In genomic region chrX:139172731-139173130, GRCh38 we compare ENCODE assay signal across 33 cellular contexts.
"Had no signal": no experiment of that assay in that cellular context is flagged by ENCODE, and none has a peak within 500 bp of the region (broad histone marks: within the 10 kb centered on the region; RNA-seq: fewer than 3 reads in every experiment).

No MANE protein-coding gene starts in this region.

- H3K27ac ChIP-seq: adrenal gland, cardiac muscle cell, VCaP had no signal

- H3K4me1 ChIP-seq: adrenal gland had no signal

- ATAC-seq: activated CD8-positive, alpha-beta T cell treated with anti-CD3 and anti-CD28 coated beads for 36 hours; activated naive CD4-positive, alpha-beta T cell treated with anti-CD3 and anti-CD28 coated beads, Interleukin-2, amount 50 U/mL, for 72 hours; activated T-cell treated with anti-CD3 and anti-CD28 coated beads, Interleukin-2, amount 50 U/mL, for 4 hours; activated T-cell treated with anti-CD3 and anti-CD28 coated beads, Interleukin-2, amount 50 U/mL, for 72 hours; activated T-helper 17 cell treated with anti-CD3 and anti-CD28 coated beads, Interleukin-2, amount 50 U/mL, for 72 hours; T-cell had no signal

- FAIRE-seq: bronchial epithelial cell, TTC549 had no signal

- H3K36me3 ChIP-seq: adrenal gland, cardiac muscle cell had no signal

- H3K27me3 ChIP-seq: cardiac muscle cell had no signal

- H3K9me3 ChIP-seq: adrenal gland had no signal

- DNase-seq: activated B cell treated with CpG ODN at 0.5 μM for 24 hours; activated CD4-positive, alpha-beta memory T cell treated with anti-CD3 and anti-CD28 coated beads for 36 hours; activated CD4-positive, alpha-beta T cell treated with anti-CD3 and anti-CD28 coated beads for 4 hours; activated CD4-positive, alpha-beta T cell treated with anti-CD3 and anti-CD28 coated beads, Interleukin-2, amount 10 ng/mL, durations not matched to agents 24 days and 14 days; activated CD4-positive, alpha-beta T cell treated with anti-CD3 and anti-CD28 coated beads, Interleukin-2, amount 50 U/mL, for 1 hour; activated CD4-positive, alpha-beta T cell treated with anti-CD3 and anti-CD28 coated beads, Interleukin-2, amount 50 U/mL, for 4 hours; activated CD4-positive, CD25-positive, alpha-beta regulatory T cell treated with anti-CD3 and anti-CD28 coated beads, Interleukin-2, amount 50 U/mL, for 72 hours; activated CD8-positive, alpha-beta memory T cell treated with anti-CD3 and anti-CD28 coated beads, Interleukin-2, amount 50 U/mL, for 4 hours; activated CD8-positive, alpha-beta T cell treated with anti-CD3 and anti-CD28 coated beads for 36 hours; activated effector memory CD4-positive, alpha-beta T cell treated with anti-CD3 and anti-CD28 coated beads, Interleukin-2, amount 50 U/mL, for 16 hours; activated gamma-delta T cell treated with Interleukin-2 at 50 U/mL for 16 hours; activated naive CD4-positive, alpha-beta T cell; activated naive CD4-positive, alpha-beta T cell treated with anti-CD3 and anti-CD28 coated beads for 36 hours; activated naive CD4-positive, alpha-beta T cell treated with anti-CD3 and anti-CD28 coated beads, Interleukin-2, amount 50 U/mL, for 16 hours; activated naive CD8-positive, alpha-beta T cell treated with anti-CD3 and anti-CD28 coated beads for 36 hours; activated T-cell treated with anti-CD3 and anti-CD28 coated beads for 4 hours; activated T-cell treated with anti-CD3 and anti-CD28 coated beads, Interleukin-2, amount 50 U/mL, for 1 hour; activated T-cell treated with anti-CD3 and anti-CD28 coated beads, Interleukin-2, amount 50 U/mL, for 4 hours; activated T-cell treated with anti-CD3 and anti-CD28 coated beads, Interleukin-2, amount 50 U/mL, for 72 hours; adrenal gland; amniotic stem cell; aorta; caudate nucleus; cerebellar nuclear complex; T-cell; T-helper 2 cell; T-helper 9 cell had no signal

- H3K4me3 ChIP-seq: adrenal gland, cardiac muscle cell had no signal
